In the genomic region with DNA sequence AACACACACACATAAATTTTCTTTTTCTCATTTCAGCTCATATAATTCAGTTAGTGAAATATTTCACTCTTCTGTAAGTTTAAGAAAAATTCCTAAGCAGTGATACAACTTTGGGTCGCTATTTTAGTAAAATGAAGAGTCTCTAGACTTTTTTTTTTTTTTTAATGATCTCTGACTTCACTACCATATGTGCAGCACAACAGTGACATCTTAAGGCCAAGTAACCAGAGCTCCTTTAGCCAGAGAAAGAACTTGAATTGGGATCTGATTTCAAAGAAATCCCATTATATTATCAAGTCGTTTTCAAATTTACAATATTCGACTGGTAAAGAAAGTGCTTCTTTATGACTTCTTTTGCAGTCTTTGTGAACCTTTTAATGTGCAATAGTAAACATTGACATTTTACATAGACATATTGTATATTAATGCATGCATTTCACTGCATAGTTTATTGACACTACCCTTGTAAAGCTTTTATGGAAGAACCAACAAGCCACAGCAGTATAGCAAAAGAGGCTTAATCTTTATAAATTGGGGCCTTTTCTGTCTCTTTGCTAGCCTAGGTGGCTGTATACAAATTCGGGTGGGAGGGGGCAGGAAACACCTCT, we compare ENCODE assay signal across 1 cellular context.
A peak's percentile ranks its signal among the peaks of the same experiment; 100 is the strongest.
TF ChIP-seq lines count a peak whose summit lies in the region.

No MANE protein-coding gene starts in this region.

TF ChIP-seq in HEK293, 187 proteins besides CTCF, POLR2A, EP300 and RAD21 (continued from another document):
- TF ChIP-seq, protein P1, sequence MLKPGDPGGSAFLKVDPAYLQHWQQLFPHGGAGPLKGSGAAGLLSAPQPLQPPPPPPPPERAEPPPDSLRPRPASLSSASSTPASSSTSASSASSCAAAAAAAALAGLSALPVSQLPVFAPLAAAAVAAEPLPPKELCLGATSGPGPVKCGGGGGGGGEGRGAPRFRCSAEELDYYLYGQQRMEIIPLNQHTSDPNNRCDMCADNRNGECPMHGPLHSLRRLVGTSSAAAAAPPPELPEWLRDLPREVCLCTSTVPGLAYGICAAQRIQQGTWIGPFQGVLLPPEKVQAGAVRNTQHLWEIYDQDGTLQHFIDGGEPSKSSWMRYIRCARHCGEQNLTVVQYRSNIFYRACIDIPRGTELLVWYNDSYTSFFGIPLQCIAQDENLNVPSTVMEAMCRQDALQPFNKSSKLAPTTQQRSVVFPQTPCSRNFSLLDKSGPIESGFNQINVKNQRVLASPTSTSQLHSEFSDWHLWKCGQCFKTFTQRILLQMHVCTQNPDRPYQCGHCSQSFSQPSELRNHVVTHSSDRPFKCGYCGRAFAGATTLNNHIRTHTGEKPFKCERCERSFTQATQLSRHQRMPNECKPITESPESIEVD (tag by site-specific recombination; IDR thresholded peaks at IDR 0.05): peak; percentile 91
- TF ChIP-seq, protein P2, sequence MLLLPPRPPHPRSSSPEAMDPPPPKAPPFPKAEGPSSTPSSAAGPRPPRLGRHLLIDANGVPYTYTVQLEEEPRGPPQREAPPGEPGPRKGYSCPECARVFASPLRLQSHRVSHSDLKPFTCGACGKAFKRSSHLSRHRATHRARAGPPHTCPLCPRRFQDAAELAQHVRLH (tag by site-specific recombination; IDR thresholded peaks at IDR 0.05): peak; percentile 97
- TF ChIP-seq, protein P3, sequence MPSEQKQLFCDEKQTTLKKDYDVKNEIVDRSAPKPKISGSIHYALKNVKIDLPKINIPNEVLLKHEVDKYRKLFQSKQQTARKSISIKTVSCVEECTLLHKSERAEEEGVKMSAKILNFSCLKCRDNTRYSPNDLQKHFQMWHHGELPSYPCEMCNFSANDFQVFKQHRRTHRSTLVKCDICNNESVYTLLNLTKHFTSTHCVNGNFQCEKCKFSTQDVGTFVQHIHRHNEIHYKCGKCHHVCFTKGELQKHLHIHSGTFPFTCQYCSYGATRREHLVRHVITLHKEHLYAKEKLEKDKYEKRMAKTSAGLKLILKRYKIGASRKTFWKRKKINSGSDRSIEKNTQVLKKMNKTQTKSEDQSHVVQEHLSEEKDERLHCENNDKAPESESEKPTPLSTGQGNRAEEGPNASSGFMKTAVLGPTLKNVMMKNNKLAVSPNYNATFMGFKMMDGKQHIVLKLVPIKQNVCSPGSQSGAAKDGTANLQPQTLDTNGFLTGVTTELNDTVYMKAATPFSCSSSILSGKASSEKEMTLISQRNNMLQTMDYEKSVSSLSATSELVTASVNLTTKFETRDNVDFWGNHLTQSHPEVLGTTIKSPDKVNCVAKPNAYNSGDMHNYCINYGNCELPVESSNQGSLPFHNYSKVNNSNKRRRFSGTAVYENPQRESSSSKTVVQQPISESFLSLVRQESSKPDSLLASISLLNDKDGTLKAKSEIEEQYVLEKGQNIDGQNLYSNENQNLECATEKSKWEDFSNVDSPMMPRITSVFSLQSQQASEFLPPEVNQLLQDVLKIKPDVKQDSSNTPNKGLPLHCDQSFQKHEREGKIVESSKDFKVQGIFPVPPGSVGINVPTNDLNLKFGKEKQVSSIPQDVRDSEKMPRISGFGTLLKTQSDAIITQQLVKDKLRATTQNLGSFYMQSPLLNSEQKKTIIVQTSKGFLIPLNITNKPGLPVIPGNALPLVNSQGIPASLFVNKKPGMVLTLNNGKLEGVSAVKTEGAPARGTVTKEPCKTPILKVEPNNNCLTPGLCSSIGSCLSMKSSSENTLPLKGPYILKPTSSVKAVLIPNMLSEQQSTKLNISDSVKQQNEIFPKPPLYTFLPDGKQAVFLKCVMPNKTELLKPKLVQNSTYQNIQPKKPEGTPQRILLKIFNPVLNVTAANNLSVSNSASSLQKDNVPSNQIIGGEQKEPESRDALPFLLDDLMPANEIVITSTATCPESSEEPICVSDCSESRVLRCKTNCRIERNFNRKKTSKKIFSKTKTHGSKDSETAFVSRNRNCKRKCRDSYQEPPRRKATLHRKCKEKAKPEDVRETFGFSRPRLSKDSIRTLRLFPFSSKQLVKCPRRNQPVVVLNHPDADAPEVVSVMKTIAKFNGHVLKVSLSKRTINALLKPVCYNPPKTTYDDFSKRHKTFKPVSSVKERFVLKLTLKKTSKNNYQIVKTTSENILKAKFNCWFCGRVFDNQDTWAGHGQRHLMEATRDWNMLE (tag by site-specific recombination; conservative IDR thresholded peaks at IDR 0.05; ENCODE audit: low read depth): no peak
- TF ChIP-seq ZNF274 (IDR thresholded peaks at IDR 0.05; ENCODE audit: low read length): no peak
- no peak for TF ChIP-seq ZNF274 (tag by site-specific recombination; IDR thresholded peaks at IDR 0.05; ENCODE audit: borderline replicate concordance)
- peak; percentile 63; the same call in 1 of the 2 replicates for TF ChIP-seq OVOL3 (tag by site-specific recombination; IDR thresholded peaks at IDR 0.05)
- TF ChIP-seq, protein P4, sequence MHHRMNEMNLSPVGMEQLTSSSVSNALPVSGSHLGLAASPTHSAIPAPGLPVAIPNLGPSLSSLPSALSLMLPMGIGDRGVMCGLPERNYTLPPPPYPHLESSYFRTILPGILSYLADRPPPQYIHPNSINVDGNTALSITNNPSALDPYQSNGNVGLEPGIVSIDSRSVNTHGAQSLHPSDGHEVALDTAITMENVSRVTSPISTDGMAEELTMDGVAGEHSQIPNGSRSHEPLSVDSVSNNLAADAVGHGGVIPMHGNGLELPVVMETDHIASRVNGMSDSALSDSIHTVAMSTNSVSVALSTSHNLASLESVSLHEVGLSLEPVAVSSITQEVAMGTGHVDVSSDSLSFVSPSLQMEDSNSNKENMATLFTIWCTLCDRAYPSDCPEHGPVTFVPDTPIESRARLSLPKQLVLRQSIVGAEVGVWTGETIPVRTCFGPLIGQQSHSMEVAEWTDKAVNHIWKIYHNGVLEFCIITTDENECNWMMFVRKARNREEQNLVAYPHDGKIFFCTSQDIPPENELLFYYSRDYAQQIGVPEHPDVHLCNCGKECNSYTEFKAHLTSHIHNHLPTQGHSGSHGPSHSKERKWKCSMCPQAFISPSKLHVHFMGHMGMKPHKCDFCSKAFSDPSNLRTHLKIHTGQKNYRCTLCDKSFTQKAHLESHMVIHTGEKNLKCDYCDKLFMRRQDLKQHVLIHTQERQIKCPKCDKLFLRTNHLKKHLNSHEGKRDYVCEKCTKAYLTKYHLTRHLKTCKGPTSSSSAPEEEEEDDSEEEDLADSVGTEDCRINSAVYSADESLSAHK (tag by site-specific recombination; IDR thresholded peaks at IDR 0.05): peak; percentile 51; the same call in 1 of the 2 replicates
- TF ChIP-seq ZNF654 (tag by site-specific recombination; IDR thresholded peaks at IDR 0.05; ENCODE audit: low read depth): peak; percentile 52
- TF ChIP-seq ZNF221 (tag by site-specific recombination; IDR thresholded peaks at IDR 0.05; ENCODE audit: borderline replicate concordance): no peak
- no peak for TF ChIP-seq ZNF658 (tag by site-specific recombination; IDR thresholded peaks at IDR 0.05)
- no peak for TF ChIP-seq ZNF530 (tag by site-specific recombination; IDR thresholded peaks at IDR 0.05; ENCODE audit: low read depth)
- TF ChIP-seq, protein P5, sequence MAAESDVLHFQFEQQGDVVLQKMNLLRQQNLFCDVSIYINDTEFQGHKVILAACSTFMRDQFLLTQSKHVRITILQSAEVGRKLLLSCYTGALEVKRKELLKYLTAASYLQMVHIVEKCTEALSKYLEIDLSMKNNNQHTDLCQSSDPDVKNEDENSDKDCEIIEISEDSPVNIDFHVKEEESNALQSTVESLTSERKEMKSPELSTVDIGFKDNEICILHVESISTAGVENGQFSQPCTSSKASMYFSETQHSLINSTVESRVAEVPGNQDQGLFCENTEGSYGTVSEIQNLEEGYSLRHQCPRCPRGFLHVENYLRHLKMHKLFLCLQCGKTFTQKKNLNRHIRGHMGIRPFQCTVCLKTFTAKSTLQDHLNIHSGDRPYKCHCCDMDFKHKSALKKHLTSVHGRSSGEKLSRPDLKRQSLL (tag by site-specific recombination; IDR thresholded peaks at IDR 0.05): no peak
- TF ChIP-seq ZNF629 (tag by site-specific recombination; IDR thresholded peaks at IDR 0.05): 0 out of 2 replicates have a peak, but pooled peaks have one; percentile 16
- peak; percentile 65; the same call in 1 of the 2 replicates for TF ChIP-seq ZSCAN30 (tag by site-specific recombination; IDR thresholded peaks at IDR 0.05)
- TF ChIP-seq FEZF1 (tag by site-specific recombination; IDR thresholded peaks at IDR 0.05): peak; percentile 81
- no peak for TF ChIP-seq ZFP69B (tag by site-specific recombination; IDR thresholded peaks at IDR 0.05)
TF ChIP-seq in HEK293: peak in this region for 12.
